10 cellular contexts compared by ENCODE assay signal in the genomic region with DNA sequence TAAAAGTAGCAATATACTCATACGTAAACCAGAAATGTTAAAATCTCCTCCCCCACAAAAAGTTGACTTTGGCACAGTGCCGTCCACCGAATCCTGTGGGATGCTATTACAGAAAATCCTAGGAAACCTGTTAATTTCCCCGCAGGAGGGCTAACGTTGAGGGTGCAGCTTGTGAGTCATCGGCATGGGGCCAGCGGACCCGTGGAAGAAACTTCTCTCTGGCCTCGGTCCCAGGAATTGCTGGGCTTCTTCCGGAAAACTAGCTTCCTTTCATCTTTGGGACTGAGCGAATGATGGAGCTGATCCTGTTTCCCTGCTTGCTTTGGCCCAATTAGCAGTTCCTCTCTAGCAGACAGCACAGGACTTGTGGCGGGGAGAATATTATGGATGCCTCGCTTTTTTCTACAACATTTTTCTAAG. TPM values are rescaled to one million over a fixed set of nuclear protein-coding genes. Genes with fewer than 3 reads are reported as not detected.
DNase-seq lines count a peak whose midpoint lies in the region; ATAC-seq lines count a peak whose summit lies in the region.
"Had no signal": no experiment of that assay in that cellular context is flagged by ENCODE, and none has a peak within 500 bp of the region (broad histone marks: within the 10 kb centered on the region; RNA-seq: fewer than 3 reads in every experiment).

No MANE protein-coding gene starts in this region.

- H3K27me3 Mint-ChIP-seq in T-helper 2 cell treated with Interferon-gamma antibody and Interleukin-4, amounts not matched to agents 5 μg/mL and 100 μg/mL, for 36 hours (ENCODE audit: low read depth), result peaks cover 5% of the 10 kb centered on the region

- H3K4me3 Mint-ChIP-seq in T-helper 2 cell treated with Interferon-gamma antibody and Interleukin-4, amounts not matched to agents 5 μg/mL and 100 μg/mL, for 36 hours, result no peak overlapping the region
- no peak overlapping the region for H3K4me3 Mint-ChIP-seq in stimulated activated effector memory CD8-positive, alpha-beta T cell treated with anti-CD3 and anti-CD28 coated beads, Interleukin-12 subunit alpha, Interleukin-12 subunit beta, amount 100 ng/mL, for 72 hours

- H3K4me1 Mint-ChIP-seq in T-helper 2 cell treated with Interferon-gamma antibody and Interleukin-4, amounts not matched to agents 5 μg/mL and 100 μg/mL, for 36 hours (ENCODE audit: low read depth), result peaks cover 29% of the 10 kb centered on the region
- peaks cover 32% of the 10 kb centered on the region for H3K4me1 Mint-ChIP-seq in stimulated activated effector memory CD8-positive, alpha-beta T cell treated with anti-CD3 and anti-CD28 coated beads, Interleukin-12 subunit alpha, Interleukin-12 subunit beta, amount 100 ng/mL, for 72 hours

- peaks cover 9% of the 10 kb centered on the region for H3K9me3 Mint-ChIP-seq in T-helper 2 cell treated with Interferon-gamma antibody and Interleukin-4, amounts not matched to agents 5 μg/mL and 100 μg/mL, for 36 hours
- no peaks in the 10 kb centered on the region for H3K9me3 Mint-ChIP-seq in stimulated activated effector memory CD8-positive, alpha-beta T cell treated with anti-CD3 and anti-CD28 coated beads, Interleukin-12 subunit alpha, Interleukin-12 subunit beta, amount 100 ng/mL, for 72 hours

- ATAC-seq in sciatic nerve, result peak; percentile 84
- ATAC-seq in stimulated activated effector memory CD8-positive, alpha-beta T cell treated with anti-CD3 and anti-CD28 coated beads, Interleukin-12 subunit alpha, Interleukin-12 subunit beta, amount 100 ng/mL, for 72 hours, result no peak

- DNase-seq in EH (ENCODE audit: low read depth) (peak; percentile 97), SK-MEL-5 (ENCODE audit: low read depth, low spot score) (peak; percentile 43), glomerular endothelial cell (ENCODE audit: extremely low read depth, low read depth, low spot score) (peak; percentile 18), sciatic nerve (ENCODE audit: low spot score) (peak; percentile 90), germinal center (ENCODE audit: low spot score) (no peak), NCI-H128 (lab: John Stamatoyannopoulos, UW; ENCODE audit: unreplicated experiment) (no peak)
- DNase-seq in T-helper 2 cell treated with Interferon-gamma antibody and Interleukin-4, amounts not matched to agents 5 μg/mL and 100 μg/mL, for 36 hours (ENCODE audit: low spot score), result no peak
- DNase-seq in stimulated activated effector memory CD8-positive, alpha-beta T cell treated with anti-CD3 and anti-CD28 coated beads, Interleukin-12 subunit alpha, Interleukin-12 subunit beta, amount 100 ng/mL, for 72 hours (ENCODE audit: low spot score in 2 of 2), result no peak
- DNase-seq: activated CD8-positive, alpha-beta memory T cell treated with anti-CD3 and anti-CD28 coated beads, Interleukin-2, amount 50 U/mL, for 4 hours; NCI-H524 had no signal

- peaks cover 4% of the 10 kb centered on the region for H3K36me3 Mint-ChIP-seq in T-helper 2 cell treated with Interferon-gamma antibody and Interleukin-4, amounts not matched to agents 5 μg/mL and 100 μg/mL, for 36 hours (ENCODE audit: low read depth)
- no peaks in the 10 kb centered on the region for H3K36me3 Mint-ChIP-seq in stimulated activated effector memory CD8-positive, alpha-beta T cell treated with anti-CD3 and anti-CD28 coated beads, Interleukin-12 subunit alpha, Interleukin-12 subunit beta, amount 100 ng/mL, for 72 hours

- no peak overlapping the region for H3K27ac Mint-ChIP-seq in T-helper 2 cell treated with Interferon-gamma antibody and Interleukin-4, amounts not matched to agents 5 μg/mL and 100 μg/mL, for 36 hours
- H3K27ac Mint-ChIP-seq in stimulated activated effector memory CD8-positive, alpha-beta T cell treated with anti-CD3 and anti-CD28 coated beads, Interleukin-12 subunit alpha, Interleukin-12 subunit beta, amount 100 ng/mL, for 72 hours, result no peak overlapping the region

- in situ Hi-C loops in SK-MEL-5 (cut with HindIII; ENCODE audit: low pct_unique_long_range_greater_than_20kb, low sequenced_read_pairs), result no loop called here

- intact Hi-C loops in sciatic nerve (cut with DNase I), result no loop called here

RNA-seq across cellular contexts. Expression of gene CRYGN, which starts 13.4 kb away (rescaled TPM):
- total RNA-seq in SK-MEL-5 (2014; rRNA removed; shearing (Covaris generic)), result not detected in 2 replicates
- polyA plus RNA-seq in SK-MEL-5 (2015; cell fraction: cytosol; rRNA removed), result 0.04 TPM in 1 of 2 replicates, not detected in the other
- polyA plus RNA-seq in SK-MEL-5 (2015; cell fraction: nucleus; rRNA removed), result 0.33 TPM in 1 of 2 replicates, not detected in the other
- total RNA-seq in glomerular endothelial cell, result not detected in 2 replicates
- total RNA-seq in sciatic nerve, result 3.9 TPM

RNA-seq across cellular contexts. Expression of gene WDR86, which starts 16.7 kb away (rescaled TPM):
- total RNA-seq in SK-MEL-5 (2014; rRNA removed; shearing (Covaris generic)), result not detected in 2 replicates
- polyA plus RNA-seq in SK-MEL-5 (2015; cell fraction: cytosol; rRNA removed), result not detected in 2 replicates
- 0.58 TPM in 1 of 2 replicates, not detected in the other for polyA plus RNA-seq in SK-MEL-5 (2015; cell fraction: nucleus; rRNA removed)
- 1.5 and 4.3 TPM in 2 replicates for total RNA-seq in glomerular endothelial cell
- total RNA-seq in sciatic nerve, result 101 TPM

Comparison
In these comparisons a context has a peak if more than half of its experiments do, and no peak if none do; other contexts are left out.
1. DNase-seq: peak in EH (single experiment), SK-MEL-5 (single experiment), glomerular endothelial cell (single experiment) and sciatic nerve (single experiment); none in germinal center (single experiment), NCI-H128 (single experiment), T-helper 2 cell treated with Interferon-gamma antibody and Interleukin-4, amounts not matched to agents 5 μg/mL and 100 μg/mL, for 36 hours (single experiment) and stimulated activated effector memory CD8-positive, alpha-beta T cell treated with anti-CD3 and anti-CD28 coated beads, Interleukin-12 subunit alpha, Interleukin-12 subunit beta, amount 100 ng/mL, for 72 hours (0 of 2).
2. RNA of gene WDR86, which starts 16.7 kb away (total RNA-seq): 101 TPM in sciatic nerve (single experiment); 1.5 to 4.3 TPM in glomerular endothelial cell and not detected in SK-MEL-5; every median in the first group is over 10 times any median in the second.